In the genomic region with DNA sequence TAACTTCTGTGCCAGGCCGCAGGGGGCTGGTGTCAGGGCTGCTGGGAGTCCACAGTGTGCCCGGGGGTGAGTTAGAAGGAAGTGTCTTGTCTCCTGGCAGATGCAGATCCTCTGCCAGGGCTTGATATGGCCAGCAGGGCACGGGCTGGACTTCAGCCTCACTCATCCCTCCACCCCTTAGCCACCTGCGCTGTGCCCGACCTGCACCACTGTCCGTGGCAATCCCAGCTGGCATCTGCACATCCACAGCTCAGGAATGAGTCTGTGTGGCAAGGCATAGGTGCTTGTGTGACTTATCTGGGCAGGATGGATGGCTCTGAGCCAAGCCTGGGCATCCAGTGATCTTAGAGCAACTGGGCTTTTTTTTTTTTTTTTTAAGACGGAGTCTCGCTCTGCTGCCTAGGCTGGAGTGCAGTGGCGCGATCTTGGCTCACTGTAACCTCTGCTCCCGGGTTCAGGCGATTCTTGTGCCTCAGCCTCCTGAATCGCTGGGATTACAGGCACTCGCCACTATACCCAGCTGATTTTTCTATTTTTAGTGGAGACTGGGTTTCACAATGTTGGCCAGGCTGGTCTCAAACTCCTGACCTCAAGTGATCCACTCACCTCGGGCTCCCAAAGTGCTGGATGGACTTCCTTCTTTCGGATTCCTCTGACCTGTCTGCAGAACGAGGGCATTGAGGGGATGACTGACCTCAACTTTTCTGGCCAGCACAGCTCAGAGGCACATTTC, we compare ENCODE assay signal across 29 cellular contexts. TPM values are rescaled to one million over a fixed set of nuclear protein-coding genes. Genes with fewer than 3 reads are reported as not detected.
A peak's percentile ranks its signal among the peaks of the same experiment; 100 is the strongest.
DNase-seq lines count a peak whose midpoint lies in the region; ATAC-seq and TF ChIP-seq lines count a peak whose summit lies in the region.
"Had no signal": no experiment of that assay in that cellular context is flagged by ENCODE, and none has a peak within 500 bp of the region (broad histone marks: within the 10 kb centered on the region; RNA-seq: fewer than 3 reads in every experiment).

No MANE protein-coding gene starts in this region.

- H3K4me3 Mint-ChIP-seq in activated T-cell treated with anti-CD3 and anti-CD28 coated beads, Interleukin-2, amount 50 U/mL, for 72 hours: no peak overlapping the region
- H3K4me3 Mint-ChIP-seq: CD4-positive, alpha-beta T cell; IgD-negative memory B cell had no signal

- no peaks in the 10 kb centered on the region for H3K36me3 Mint-ChIP-seq in activated T-cell treated with anti-CD3 and anti-CD28 coated beads, Interleukin-2, amount 50 U/mL, for 72 hours (ENCODE audit: insufficient read depth in 2 of 2)
- H3K36me3 Mint-ChIP-seq: IgD-negative memory B cell had no signal

- H3K9me3 ChIP-seq in psoas muscle: no peaks in the 10 kb centered on the region
- H3K9me3 ChIP-seq: BLaER1 treated with 17β-estradiol and CSF1 and Interleukin-3, amounts not matched to agents 10 nM and 100 nM; SJSA1 had no signal

- no peaks in the 10 kb centered on the region for H3K27me3 ChIP-seq in psoas muscle (ENCODE audit: insufficient read depth in 3 of 3, low read length in 2 of 3)
- H3K27me3 ChIP-seq: BLaER1 treated with 17β-estradiol and CSF1 and Interleukin-3, amounts not matched to agents 10 nM and 100 nM; SJSA1 had no signal

- no peaks in the 10 kb centered on the region for H3K9me3 Mint-ChIP-seq in activated T-cell treated with anti-CD3 and anti-CD28 coated beads, Interleukin-2, amount 50 U/mL, for 72 hours
- H3K9me3 Mint-ChIP-seq: CD4-positive, alpha-beta T cell; IgD-negative memory B cell had no signal

- peak; percentile 37 for ATAC-seq in Right ventricle myocardium superior (ENCODE audit: poor library complexity)
- ATAC-seq in left cardiac atrium: no peak
- peak; percentile 58 to 87 (median 76) for ATAC-seq in psoas muscle
- ATAC-seq in activated T-cell treated with anti-CD3 and anti-CD28 coated beads, Interleukin-2, amount 50 U/mL, for 72 hours (replicated peaks in 1 of 2): no peak
- ATAC-seq in GM18909 (IDR thresholded peaks at IDR 0.05; ENCODE audit: poor library complexity, unreplicated experiment): no peak
- ATAC-seq: PC-3 had no signal

- no peaks in the 10 kb centered on the region for H3K4me1 Mint-ChIP-seq in activated T-cell treated with anti-CD3 and anti-CD28 coated beads, Interleukin-2, amount 50 U/mL, for 72 hours (ENCODE audit: low read depth)
- H3K4me1 Mint-ChIP-seq: IgD-negative memory B cell had no signal

- WGBS in psoas muscle, 3 donors: 23 to 45% (median 29%) methylated on average over 16 to 17 of the region's 17 CpGs

- intact Hi-C loops in Right ventricle myocardium superior (cut with DNase I) (no loop called here), left cardiac atrium (cut with DNase I) (no loop called here), psoas muscle (cut with DNase I) (no loop called here)

- no peaks in the 10 kb centered on the region for H3K27me3 Mint-ChIP-seq in activated T-cell treated with anti-CD3 and anti-CD28 coated beads, Interleukin-2, amount 50 U/mL, for 72 hours (ENCODE audit: low read depth)
- H3K27me3 Mint-ChIP-seq: CD4-positive, alpha-beta T cell had no signal

- H3K36me3 ChIP-seq in psoas muscle (ENCODE audit: insufficient read depth in 1 of 2, low read depth in 1 of 2): no peaks in the 10 kb centered on the region
- H3K36me3 ChIP-seq: BLaER1 treated with 17β-estradiol and CSF1 and Interleukin-3, amounts not matched to agents 10 nM and 100 nM had no signal

- DNase-seq in Right ventricle myocardium superior (no peak), left cardiac atrium (no peak), psoas muscle (no peak), NCI-H524 (lab: John Stamatoyannopoulos, UW) (no peak)
- no peak for DNase-seq in activated T-cell treated with anti-CD3 and anti-CD28 coated beads, Interleukin-2, amount 50 U/mL, for 72 hours
- DNase-seq: AML-193; CD4-positive, alpha-beta T cell; COR-L47; DMS53; GOT3; HCEC 1CT; MM.1S; NCI-H1048; NCI-H1417 treated with DMSO at 0.1 percent for 48 hours; NCI-H1694 treated with DMSO at 0.1 percent for 48 hours; NCI-H2081; NCI-H2171 treated with DMSO at 0.1 percent for 48 hours; NCI-H524 treated with DMSO at 0.1 percent for 48 hours; NCI-H774; PC-3 had no signal

- peaks cover 13% of the 10 kb centered on the region for H3K4me1 ChIP-seq in psoas muscle

- H3K27ac Mint-ChIP-seq in activated T-cell treated with anti-CD3 and anti-CD28 coated beads, Interleukin-2, amount 50 U/mL, for 72 hours: no peak overlapping the region
- H3K27ac Mint-ChIP-seq: CD4-positive, alpha-beta T cell; IgD-negative memory B cell had no signal

- TF ChIP-seq CTCF in psoas muscle (IDR thresholded peaks at IDR 0.05): no peak

- H3K4me3 ChIP-seq in psoas muscle: no peak overlapping the region
- H3K4me3 ChIP-seq: BLaER1 treated with 17β-estradiol and CSF1 and Interleukin-3, amounts not matched to agents 10 nM and 100 nM; SJSA1 had no signal

- H3K27ac ChIP-seq in cingulate gyrus (ENCODE audit: low read depth, low read length) (peak overlapping the region; percentile 41), psoas muscle (peak overlapping the region; percentile 31)
- H3K27ac ChIP-seq: BLaER1 treated with 17β-estradiol and CSF1 and Interleukin-3, amounts not matched to agents 10 nM and 100 nM; KMS-11; SJSA1 had no signal

RNA-seq across cellular contexts. Expression of a gene that starts 22.5 kb away (rescaled TPM):
- total RNA-seq in Right ventricle myocardium superior (not detected), left cardiac atrium (not detected), psoas muscle (100 to 1,000 TPM in 1 of 4 donors, 10 to 100 TPM in 3; 36.9 to 312 (median 57.7) TPM)
- polyA plus RNA-seq in psoas muscle: 100 to 1,000 TPM in 2 of 3 donors, 10 to 100 TPM in 1; 20.3 to 132 (median 110) TPM
- total RNA-seq in activated T-cell treated with anti-CD3 and anti-CD28 coated beads, Interleukin-2, amount 50 U/mL, for 72 hours: not detected
- total RNA-seq: CD4-positive, alpha-beta T cell; Daoy; G401; PC-3 had no signal
- polyA plus RNA-seq: AG04450, IgD-negative memory B cell had no signal

RNA-seq across cellular contexts. Expression of a gene that starts 57.4 kb away (rescaled TPM):
- total RNA-seq in Right ventricle myocardium superior (not detected), left cardiac atrium (under 1 TPM in 1 of 2 donors, not detected in 1; 0.37 TPM), psoas muscle (not detected)
- polyA plus RNA-seq in psoas muscle: under 1 TPM in 1 of 3 donors, not detected in 2; 0.03 TPM
- total RNA-seq in activated T-cell treated with anti-CD3 and anti-CD28 coated beads, Interleukin-2, amount 50 U/mL, for 72 hours: not detected
- total RNA-seq: CD4-positive, alpha-beta T cell had no signal
- polyA plus RNA-seq: IgD-negative memory B cell had no signal

Comparison
In these comparisons a context has a peak if more than half of its experiments do, and no peak if none do; other contexts are left out.
1. ATAC-seq: peak in Right ventricle myocardium superior (single experiment) and psoas muscle (4 of 4); none in left cardiac atrium (0 of 2), activated T-cell treated with anti-CD3 and anti-CD28 coated beads, Interleukin-2, amount 50 U/mL, for 72 hours (0 of 2) and GM18909 (single experiment).
2. RNA of a gene that starts 22.5 kb away (total RNA-seq): 36.9 to 312 TPM in psoas muscle; not detected in Right ventricle myocardium superior (single experiment), not detected in left cardiac atrium and not detected in activated T-cell treated with anti-CD3 and anti-CD28 coated beads, Interleukin-2, amount 50 U/mL, for 72 hours; every median in the first group is over 10 times any median in the second.